In genomic region chr7:5266148-5267028, GRCh38 we compare ENCODE assay signal across 18 cellular contexts. TPM values are rescaled to one million over a fixed set of nuclear protein-coding genes. Genes with fewer than 3 reads are reported as not detected.
DNase-seq lines count a peak whose midpoint lies in the region; ATAC-seq and TF ChIP-seq lines count a peak whose summit lies in the region.
"Had no signal": no experiment of that assay in that cellular context is flagged by ENCODE, and none has a peak within 500 bp of the region (broad histone marks: within the 10 kb centered on the region; RNA-seq: fewer than 3 reads in every experiment).

No MANE protein-coding gene starts in this region.

- POLR2A ChIA-PET in A673 (lab: Charles Lee; ENCODE audit: low non-redundant PET), result no interaction called here

- no peaks in the 10 kb centered on the region for H3K36me3 ChIP-seq in A673 (ENCODE audit: insufficient read depth, low read length, poor library complexity, severe bottlenecking)
- H3K36me3 ChIP-seq in HAP-1 (replicated peaks), result no peaks in the 10 kb centered on the region
- no peaks in the 10 kb centered on the region for H3K36me3 ChIP-seq in SJCRH30
- H3K36me3 ChIP-seq: breast epithelium, heart left ventricle had no signal

- H3K27me3 ChIP-seq in A673 (replicated peaks; ENCODE audit: insufficient read depth, low read depth, low read length, poor library complexity), result no peaks in the 10 kb centered on the region
- H3K27me3 ChIP-seq in HAP-1 (ENCODE audit: low read depth), result no peaks in the 10 kb centered on the region
- H3K27me3 ChIP-seq in SJCRH30, result no peaks in the 10 kb centered on the region
- H3K27me3 ChIP-seq: breast epithelium, heart left ventricle had no signal

- in situ Hi-C loops in HAP-1 (cut with MboI; ENCODE audit: low sequenced_read_pairs), result no loop called here

- no TSS peak for BruUV-seq in A673 (replicated peaks; lab: Mats Ljungman, UMichigan)

- intact Hi-C loops in A673 (cut with micrococcal nuclease; ENCODE audit: unreplicated experiment), result no loop called here

- no peak for TF ChIP-seq CTCF in A673 (conservative IDR thresholded peaks at IDR 0.05; ENCODE audit: low read depth, low read length)

- H3K27ac ChIP-seq in A673 (ENCODE audit: low read depth, low read length, poor library complexity, severe bottlenecking) (no peak overlapping the region), SJCRH30 (no peak overlapping the region)
- H3K27ac ChIP-seq: breast epithelium, heart left ventricle, parathyroid adenoma had no signal

- no peaks in the 10 kb centered on the region for H3K4me1 ChIP-seq in A673 (ENCODE audit: insufficient read depth, low read length, poor library complexity, severe bottlenecking)
- peaks cover 15% of the 10 kb centered on the region for H3K4me1 ChIP-seq in HAP-1
- H3K4me1 ChIP-seq in SJCRH30, result peaks cover 6% of the 10 kb centered on the region; the same call in 1 of the 2 replicates
- H3K4me1 ChIP-seq: breast epithelium, heart left ventricle, parathyroid adenoma had no signal

- H3K4me3 ChIP-seq in A673 (ENCODE audit: low read depth, low read length, poor library complexity, severe bottlenecking) (no peak overlapping the region), HAP-1 (no peak overlapping the region), SJCRH30 (peak overlapping the region; percentile 33; the same call in 1 of the 2 replicates)
- H3K4me3 ChIP-seq: breast epithelium, heart left ventricle had no signal

- ATAC-seq in GM19035 (IDR thresholded peaks at IDR 0.05; ENCODE audit: unreplicated experiment), result no peak
- ATAC-seq: activated naive CD4-positive, alpha-beta T cell treated with anti-CD3 and anti-CD28 coated beads, Interleukin-2, amount 50 U/mL, for 72 hours; stimulated activated naive CD8-positive, alpha-beta T cell treated with anti-CD3 and anti-CD28 coated beads, Interleukin-15, Interleukin-2, amounts not matched to agents 100 U/mL and 50 U/mL, for 24 hours had no signal

- DNase-seq in A673 (ENCODE audit: low spot score) (peak; percentile 28), HAP-1 (ENCODE audit: low spot score in 2 of 2) (peak; percentile 25 to 66), SJCRH30 (peak; percentile 66 to 68), islet precursor cell (peak; percentile 68), NCI-H345 (lab: John Stamatoyannopoulos, UW) (no peak), T1000 (lab: John Stamatoyannopoulos, UW) (no peak), activated T-cell treated with anti-CD3 and anti-CD28 coated beads for 4 hours (no peak)
- DNase-seq: activated CD4-positive, alpha-beta T cell treated with anti-CD3 and anti-CD28 coated beads, Interleukin-2, amount 10 ng/mL, durations not matched to agents 24 days and 14 days; heart left ventricle; kidney glomerular epithelial cell; NCI-H1694 treated with DMSO at 0.1 percent for 48 hours; NCI-H526 treated with DMSO at 0.1 percent for 48 hours; stimulated activated naive CD8-positive, alpha-beta T cell treated with anti-CD3 and anti-CD28 coated beads, Interleukin-15, Interleukin-2, amounts not matched to agents 100 U/mL and 50 U/mL, for 24 hours; T-helper 9 cell had no signal

- CTCF ChIA-PET in A673 (lab: Charles Lee), result interaction anchor here (0.6 kb wide), 1 partner anchor 13 kb away, joined by 4 read pairs; no protein-coding TSS in a partner anchor

- H3K9me3 ChIP-seq in A673 (ENCODE audit: low read depth, low read length, poor library complexity, severe bottlenecking) (no peaks in the 10 kb centered on the region), HAP-1 (no peaks in the 10 kb centered on the region), SJCRH30 (replicated peaks) (no peaks in the 10 kb centered on the region)
- H3K9me3 ChIP-seq: breast epithelium, heart left ventricle had no signal

RNA-seq across cellular contexts. Expression of gene SLC29A4, which starts 16.4 kb away (rescaled TPM):
- total RNA-seq in A673 (2021), result 27.7 and 38.6 TPM in 2 replicates
- total RNA-seq in SJCRH30 (2014; rRNA removed; shearing (Covaris generic)), result 39.8 and 43.1 TPM in 2 replicates

Comparison
In these comparisons a context has a peak if more than half of its experiments do, and no peak if none do; other contexts are left out.
1. DNase-seq: peak in A673 (single experiment), HAP-1 (2 of 2), SJCRH30 (2 of 2) and islet precursor cell (single experiment); none in NCI-H345 (single experiment), T1000 (single experiment) and activated T-cell treated with anti-CD3 and anti-CD28 coated beads for 4 hours (single experiment).